Comparison of ENCODE assay signal across 18 cellular contexts in the genomic region with DNA sequence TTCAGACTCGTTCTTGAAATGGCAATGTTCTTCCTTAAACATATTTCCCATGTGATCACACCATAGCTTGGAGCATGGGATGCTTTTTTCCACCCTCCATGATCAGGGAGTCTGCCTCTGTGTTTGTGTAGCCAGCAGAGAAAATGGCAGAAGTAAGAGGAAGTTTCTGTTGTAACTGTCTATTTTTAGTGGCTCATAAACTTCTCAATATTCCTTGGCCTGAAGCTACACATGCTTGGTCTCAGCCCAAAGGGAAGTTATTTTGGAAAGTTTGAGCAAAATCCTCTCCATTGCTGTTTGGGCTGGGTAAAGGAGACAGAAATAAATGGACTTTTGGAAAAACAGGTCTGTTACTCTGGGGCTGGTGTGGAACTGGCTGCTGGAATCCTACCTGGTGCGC. TPM values are rescaled to one million over a fixed set of nuclear protein-coding genes. Genes with fewer than 3 reads are reported as not detected.
DNase-seq lines count a peak whose midpoint lies in the region; ATAC-seq and TF ChIP-seq lines count a peak whose summit lies in the region.
"Had no signal": no experiment of that assay in that cellular context is flagged by ENCODE, and none has a peak within 500 bp of the region (broad histone marks: within the 10 kb centered on the region; RNA-seq: fewer than 3 reads in every experiment).

No MANE protein-coding gene starts in this region.

- H3K4me1 Mint-ChIP-seq in HFFc6 (ENCODE audit: low read depth) (peaks cover 17% of the 10 kb centered on the region), endodermal cell (peaks cover 5% of the 10 kb centered on the region)
- no peaks in the 10 kb centered on the region for H3K4me1 Mint-ChIP-seq in activated T-cell treated with anti-CD3 and anti-CD28 coated beads, Interleukin-2, amount 50 U/mL, for 4 hours (ENCODE audit: low read depth)

- WGBS in endodermal cell (ENCODE audit: insufficient coverage in 1 of 2, insufficient read length in 1 of 2), 2 experiments: 90 to 100% methylated on average over 1 to 2 of the region's 2 CpGs

- H3K27ac Mint-ChIP-seq in HFFc6: peak overlapping the region; percentile 63; the same call in 1 of the 2 replicates
- no peak overlapping the region for H3K27ac Mint-ChIP-seq in endodermal cell
- H3K27ac Mint-ChIP-seq: activated T-helper 2 cell treated with anti-CD3 and anti-CD28 coated beads, Interferon-gamma antibody, Interleukin-2, Interleukin-4, amounts not matched to agents 10 μg/mL and 5 μg/mL and 100 μg/mL, durations not matched to agents 14 hours and 24 hours and 36 hours; natural killer cell had no signal

- H3K9me3 ChIP-seq in colonic mucosa: no peaks in the 10 kb centered on the region
- no peaks in the 10 kb centered on the region for H3K9me3 ChIP-seq in endodermal cell (ENCODE audit: control insufficient read depth, low read length)

- peak; percentile 16 for DNase-seq in BJ (ENCODE audit: low read depth)
- no peak for DNase-seq in HFFc6
- no peak for DNase-seq in colonic mucosa
- DNase-seq in pons (ENCODE audit: low spot score): peak; percentile 20
- DNase-seq in endodermal cell: no peak
- DNase-seq in RWPE1 (ENCODE audit: low spot score): no peak
- no peak for DNase-seq in activated T-cell treated with anti-CD3 and anti-CD28 coated beads, Interleukin-2, amount 50 U/mL, for 4 hours
- DNase-seq in NCI-H510A (lab: John Stamatoyannopoulos, UW): no peak
- DNase-seq: activated CD8-positive, alpha-beta memory T cell treated with anti-CD3 and anti-CD28 coated beads for 24 hours; central memory CD4-positive, alpha-beta T cell; foreskin keratinocyte; IMR-90; natural killer cell; NCI-H1092 treated with DMSO at 0.1 percent for 48 hours; NCI-H2107; NCI-H69 had no signal

- H3K36me3 Mint-ChIP-seq in HFFc6 (ENCODE audit: low read depth) (no peaks in the 10 kb centered on the region), endodermal cell (ENCODE audit: low read depth) (no peaks in the 10 kb centered on the region)
- no peaks in the 10 kb centered on the region for H3K36me3 Mint-ChIP-seq in activated T-cell treated with anti-CD3 and anti-CD28 coated beads, Interleukin-2, amount 50 U/mL, for 4 hours (ENCODE audit: insufficient read depth)
- H3K36me3 Mint-ChIP-seq: natural killer cell had no signal

- H3K36me3 ChIP-seq in BJ (ENCODE audit: control insufficient read depth, insufficient read depth, low read length) (no peaks in the 10 kb centered on the region), colonic mucosa (no peaks in the 10 kb centered on the region), endodermal cell (ENCODE audit: control insufficient read depth, insufficient read depth, low read length) (no peaks in the 10 kb centered on the region)

- H3K9ac ChIP-seq in colonic mucosa (ENCODE audit: low read depth in 2 of 2, low read length in 2 of 2) (no peak overlapping the region), endodermal cell (ENCODE audit: extremely low read depth, low read length, poor library complexity, severe bottlenecking) (no peak overlapping the region)

- CTCF ChIA-PET in BJ (lab: Yijun Ruan, JAX): interaction anchor here (1.9 kb wide), 1 partner anchor 10 kb away, joined by 9 read pairs; no protein-coding TSS in a partner anchor
- CTCF ChIA-PET in RWPE1 (lab: Yijun Ruan, JAX): no interaction called here

- H3K27me3 ChIP-seq in BJ (ENCODE audit: control insufficient read depth, insufficient read depth, low read length) (no peaks in the 10 kb centered on the region), colonic mucosa (no peaks in the 10 kb centered on the region), endodermal cell (ENCODE audit: control insufficient read depth, insufficient read depth, low read length, poor library complexity, severe bottlenecking) (no peaks in the 10 kb centered on the region)
- H3K27me3 ChIP-seq: foreskin keratinocyte had no signal

- intact Hi-C loops in colonic mucosa (cut with DNase I): no loop called here

- H3K27me3 Mint-ChIP-seq in HFFc6 (ENCODE audit: insufficient read depth): no peaks in the 10 kb centered on the region; the same call in 1 of the 2 replicates
- H3K27me3 Mint-ChIP-seq in endodermal cell (ENCODE audit: insufficient read depth): peaks cover 38% of the 10 kb centered on the region
- H3K27me3 Mint-ChIP-seq in activated T-cell treated with anti-CD3 and anti-CD28 coated beads, Interleukin-2, amount 50 U/mL, for 4 hours (ENCODE audit: low read depth): no peaks in the 10 kb centered on the region

- no peak for ATAC-seq in activated T-cell treated with anti-CD3 and anti-CD28 coated beads, Interleukin-2, amount 50 U/mL, for 4 hours
- ATAC-seq: foreskin keratinocyte, HCT116, natural killer cell had no signal

- no peaks in the 10 kb centered on the region for H3K9me3 Mint-ChIP-seq in HFFc6
- H3K9me3 Mint-ChIP-seq in endodermal cell: no peaks in the 10 kb centered on the region
- H3K9me3 Mint-ChIP-seq in activated T-cell treated with anti-CD3 and anti-CD28 coated beads, Interleukin-2, amount 50 U/mL, for 4 hours: no peaks in the 10 kb centered on the region
- H3K9me3 Mint-ChIP-seq: activated T-helper 2 cell treated with anti-CD3 and anti-CD28 coated beads, Interferon-gamma antibody, Interleukin-2, Interleukin-4, amounts not matched to agents 10 μg/mL and 5 μg/mL and 100 μg/mL, durations not matched to agents 14 hours and 24 hours and 36 hours; natural killer cell had no signal

- POLR2A ChIA-PET in BJ (lab: Charles Lee): no interaction called here
- POLR2A ChIA-PET in RWPE1 (lab: Yijun Ruan, JAX; ENCODE audit: low non-redundant PET): no interaction called here

- TF ChIP-seq CTCF in BJ (IDR thresholded peaks at IDR 0.05; ENCODE audit: insufficient read depth, low read depth, low read length) (no peak), HFFc6 (IDR thresholded peaks at IDR 0.05) (no peak), colonic mucosa (IDR thresholded peaks at IDR 0.05) (no peak), endodermal cell (conservative IDR thresholded peaks at IDR 0.05) (no peak), RWPE1 (conservative IDR thresholded peaks at IDR 0.05; ENCODE audit: low read depth) (no peak)

- H3K4me3 Mint-ChIP-seq in HFFc6 (no peak overlapping the region), endodermal cell (no peak overlapping the region)
- H3K4me3 Mint-ChIP-seq in activated T-cell treated with anti-CD3 and anti-CD28 coated beads, Interleukin-2, amount 50 U/mL, for 4 hours: no peak overlapping the region
- H3K4me3 Mint-ChIP-seq: natural killer cell had no signal

- H3K4me3 ChIP-seq in BJ (ENCODE audit: low read depth, low read length) (no peak overlapping the region), colonic mucosa (no peak overlapping the region), endodermal cell (ENCODE audit: low read length) (no peak overlapping the region)

- H3K27ac ChIP-seq in colonic mucosa (peak overlapping the region; percentile 6), endodermal cell (ENCODE audit: low read depth, low read length) (no peak overlapping the region), RWPE1 (no peak overlapping the region)
- H3K27ac ChIP-seq: foreskin keratinocyte had no signal

- no peaks in the 10 kb centered on the region for H3K4me1 ChIP-seq in colonic mucosa
- no peaks in the 10 kb centered on the region for H3K4me1 ChIP-seq in endodermal cell (ENCODE audit: control insufficient read depth, insufficient read depth, low read length)
- H3K4me1 ChIP-seq: foreskin keratinocyte had no signal

RNA-seq across cellular contexts. Expression of gene ITGA6, which starts 33.4 kb away (rescaled TPM):
- 2.9 and 5.6 TPM in 2 replicates for polyA plus RNA-seq in BJ (2011; rRNA removed)
- polyA minus RNA-seq in BJ (2011; rRNA and poly(A)+ RNA removed): 5.4 and 7.5 TPM in 2 replicates
- 100 to 1,000 TPM; 143 to 270 (median 148) TPM for total RNA-seq in HFFc6 (2021; fragmentation: NEBNext Ultra II Directional; extraction: Animal tissue kit (Norgen Biotek cat#: 25700))
- 100 to 1,000 TPM; 174 to 186 TPM for total RNA-seq in colonic mucosa
- 10 to 100 TPM; 35.8 to 45.7 TPM for total RNA-seq in endodermal cell
- 46.1 TPM for polyA plus RNA-seq in endodermal cell (2013, experiment 1 of 2)
- polyA plus RNA-seq in endodermal cell (2013, experiment 2 of 2): 43.2 TPM
- total RNA-seq in activated T-cell treated with anti-CD3 and anti-CD28 coated beads, Interleukin-2, amount 50 U/mL, for 4 hours: 1 to 10 TPM; 4.2 to 7.0 (median 5.8) TPM

Comparison
In these comparisons a context has a peak if more than half of its experiments do, and no peak if none do; other contexts are left out.
1. DNase-seq: peak in BJ (single experiment) and pons (single experiment); none in HFFc6 (single experiment), colonic mucosa (single experiment), endodermal cell (single experiment), RWPE1 (single experiment), activated T-cell treated with anti-CD3 and anti-CD28 coated beads, Interleukin-2, amount 50 U/mL, for 4 hours (single experiment) and NCI-H510A (single experiment).
2. RNA of gene ITGA6, which starts 33.4 kb away (total RNA-seq): 174 to 186 TPM in colonic mucosa, 143 to 270 TPM in HFFc6 and 35.8 to 45.7 TPM in endodermal cell; 4.2 to 7.0 TPM in activated T-cell treated with anti-CD3 and anti-CD28 coated beads, Interleukin-2, amount 50 U/mL, for 4 hours; every median in the first group is over 4 times any median in the second.